Comparison of ENCODE assay signal across 8 cellular contexts in the genomic region with DNA sequence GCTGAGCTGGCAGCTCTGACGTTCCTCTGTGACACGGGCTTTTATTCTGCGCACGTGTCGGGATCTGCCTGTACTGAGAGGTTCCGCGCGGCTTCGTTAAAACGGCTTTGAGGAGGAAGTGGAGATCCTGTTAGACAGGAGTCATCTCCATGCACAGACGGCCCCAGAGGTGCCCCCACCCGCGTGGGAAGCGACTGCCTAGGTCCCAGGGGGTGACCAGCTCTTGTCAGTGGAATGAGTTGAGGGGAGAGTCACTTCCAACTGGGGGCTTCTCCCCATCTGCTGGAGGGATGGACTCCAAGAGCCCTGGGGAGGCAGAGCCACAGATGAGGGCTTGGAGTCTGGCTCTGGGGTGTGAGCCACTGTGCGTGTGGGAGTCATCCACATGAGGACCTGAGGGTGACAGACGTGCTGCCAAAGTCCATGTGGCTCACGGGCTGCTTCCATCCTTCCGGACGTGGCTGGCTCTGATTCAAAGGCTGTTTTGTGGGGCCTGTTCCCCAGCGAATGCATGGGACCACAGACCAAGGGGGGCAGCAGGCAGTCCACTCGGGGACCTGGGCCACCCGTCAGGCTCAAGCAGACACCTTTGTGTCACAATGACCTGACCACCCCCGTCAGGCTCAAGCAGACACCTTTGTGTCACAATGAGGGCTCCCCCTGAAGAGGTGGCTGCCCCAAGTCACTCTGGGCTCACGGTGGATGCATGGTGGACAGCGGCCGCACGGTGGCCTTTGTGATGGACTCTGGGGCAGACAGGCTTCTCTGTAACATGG. TPM values are rescaled to one million over a fixed set of nuclear protein-coding genes. Genes with fewer than 3 reads are reported as not detected.
A peak's percentile ranks its signal among the peaks of the same experiment; 100 is the strongest.
DNase-seq lines count a peak whose midpoint lies in the region; ATAC-seq and TF ChIP-seq lines count a peak whose summit lies in the region.

No MANE protein-coding gene starts in this region.

- no peaks in the 10 kb centered on the region for H3K27me3 ChIP-seq in CD8-positive, alpha-beta T cell (ENCODE audit: insufficient read depth, low read length)

- H3K4me1 Mint-ChIP-seq in CD8-positive, alpha-beta T cell (ENCODE audit: low read depth): peaks cover 19% of the 10 kb centered on the region

- H3K9me3 Mint-ChIP-seq in CD8-positive, alpha-beta T cell: no peaks in the 10 kb centered on the region

- H3K36me3 Mint-ChIP-seq in CD8-positive, alpha-beta T cell: peaks cover 27% of the 10 kb centered on the region

- no peak overlapping the region for H3K27ac ChIP-seq in CD8-positive, alpha-beta T cell (ENCODE audit: low read depth, low read length)

- no peaks in the 10 kb centered on the region for H3K27me3 Mint-ChIP-seq in CD8-positive, alpha-beta T cell (ENCODE audit: low read depth)

- CTCF ChIA-PET in CD8-positive, alpha-beta T cell (lab: Charles Lee): interaction anchor here (0.8 to 1.9 kb wide), 6 partner anchors 9 to 291 kb away, joined by 3 to 8 read pairs (median 3); partner anchors contain the start of genes PTTG1IP and UBE2G2

- intact Hi-C loops in CD8-positive, alpha-beta T cell (cut with DNase I, micrococcal nuclease): loop anchor here (2.0 kb wide), 2 partner anchors 26 to 28 kb away; partner anchors contain the start of genes PTTG1IP (in 2 of the 2) and SUMO3 (in 2 of the 2)
- intact Hi-C loops in Right ventricle myocardium inferior (cut with DNase I) (loop anchor here (2.0 kb wide), 1 partner anchor 26 kb away; the partner anchor contains the start of gene PTTG1IP), posterior vena cava (cut with DNase I) (loop anchor here in 1 of 2 donors (1.0 kb wide), 1 partner anchor 22 kb away; no protein-coding TSS in a partner anchor)

- peaks cover 19% of the 10 kb centered on the region for H3K36me3 ChIP-seq in CD8-positive, alpha-beta T cell (ENCODE audit: insufficient read depth, low read length)

- POLR2A ChIA-PET in CD8-positive, alpha-beta T cell (lab: Charles Lee): interaction anchor here (0.6 kb wide), 2 partner anchors 34 to 81 kb away, joined by 3 to 4 read pairs; no protein-coding TSS in a partner anchor

- no peaks in the 10 kb centered on the region for H3K9me3 ChIP-seq in CD8-positive, alpha-beta T cell (ENCODE audit: low read length)

- peak overlapping the region; percentile 72 for H3K27ac Mint-ChIP-seq in CD8-positive, alpha-beta T cell

- TF ChIP-seq CTCF in CD8-positive, alpha-beta T cell (IDR thresholded peaks at IDR 0.05): no peak

- peak; percentile 75 for ATAC-seq in CD8-positive, alpha-beta T cell
- ATAC-seq in Right ventricle myocardium inferior (peak; percentile 52), HG03432 (IDR thresholded peaks at IDR 0.05; ENCODE audit: unreplicated experiment) (no peak), HG02763 (IDR thresholded peaks at IDR 0.05; ENCODE audit: unreplicated experiment) (no peak)

- peak overlapping the region; percentile 37 for H3K4me3 ChIP-seq in CD8-positive, alpha-beta T cell (ENCODE audit: low read depth, low read length)

- H3K4me1 ChIP-seq in CD8-positive, alpha-beta T cell (ENCODE audit: insufficient read depth, low read length): peaks cover 26% of the 10 kb centered on the region

- DNase-seq in CD8-positive, alpha-beta T cell: peak in 4 of 7 experiments; percentile 29 to 56 (median 44)
- DNase-seq in MV-4-11 (lab: John Stamatoyannopoulos, UW) (peak; percentile 85), Right ventricle myocardium inferior (ENCODE audit: missing footprints) (peak; percentile 79), posterior vena cava (ENCODE audit: low spot score) (peak; percentile 91), superior temporal gyrus (ENCODE audit: extremely low spot score) (no peak)
- peak; percentile 53 for DNase-seq in activated T-cell treated with anti-CD3 and anti-CD28 coated beads, Interleukin-2, amount 50 U/mL, for 1 hour

- peak overlapping the region; percentile 70 for H3K4me3 Mint-ChIP-seq in CD8-positive, alpha-beta T cell

RNA-seq across cellular contexts. Expression of gene PTTG1IP, which starts 26.8 kb away (rescaled TPM):
- total RNA-seq in CD8-positive, alpha-beta T cell: 10 to 100 TPM; 71.0 to 73.3 TPM
- total RNA-seq in Right ventricle myocardium inferior (160 TPM), posterior vena cava (100 to 1,000 TPM; 202 to 246 TPM)

RNA-seq across cellular contexts. Expression of gene SUMO3, which starts 28.8 kb away (rescaled TPM):
- 10 to 100 TPM; 84.7 to 87.3 TPM for total RNA-seq in CD8-positive, alpha-beta T cell
- total RNA-seq in Right ventricle myocardium inferior (73.9 TPM), posterior vena cava (10 to 100 TPM; 53.5 to 58.3 TPM)

RNA-seq across cellular contexts. Expression of gene UBE2G2, which starts 45.1 kb away (rescaled TPM):
- 10 to 100 TPM; 88.8 to 89.1 TPM for total RNA-seq in CD8-positive, alpha-beta T cell
- total RNA-seq in Right ventricle myocardium inferior (66.6 TPM), posterior vena cava (10 to 100 TPM; 72.6 to 75.6 TPM)

Comparison
In these comparisons a context has a peak if more than half of its experiments do, and no peak if none do; other contexts are left out.
1. ATAC-seq: peak in CD8-positive, alpha-beta T cell (single experiment) and Right ventricle myocardium inferior (single experiment); none in HG03432 (single experiment) and HG02763 (single experiment).